In genomic region chr1:228884196-228884595, GRCh38 we compare ENCODE assay signal across 29 cellular contexts.
DNase-seq lines count a peak whose midpoint lies in the region; ATAC-seq, FAIRE-seq and TF ChIP-seq lines count a peak whose summit lies in the region.
"Had no signal": no experiment of that assay in that cellular context is flagged by ENCODE, and none has a peak within 500 bp of the region (broad histone marks: within the 10 kb centered on the region; RNA-seq: fewer than 3 reads in every experiment).

No MANE protein-coding gene starts in this region.

- peaks cover 14% of the 10 kb centered on the region for H3K9me3 Mint-ChIP-seq in neural crest cell
- H3K9me3 Mint-ChIP-seq in natural killer cell = no peaks in the 10 kb centered on the region

- H3K4me1 Mint-ChIP-seq in neural crest cell = peaks cover 33% of the 10 kb centered on the region
- no peaks in the 10 kb centered on the region for H3K4me1 Mint-ChIP-seq in natural killer cell

- H3K9me3 ChIP-seq in HEK293 (ENCODE audit: control insufficient read depth, insufficient read depth, low read depth, low read length) = no peaks in the 10 kb centered on the region
- H3K9me3 ChIP-seq in pancreas = no peaks in the 10 kb centered on the region
- H3K9me3 ChIP-seq: A549 had no signal

- POLR2A ChIA-PET in HEK293 (lab: Yijun Ruan, JAX) = no interaction called here

- H3K27ac ChIP-seq in HEK293 (ENCODE audit: extremely low read depth, low read depth, low read length) (no peak overlapping the region), pancreas (no peak overlapping the region)
- H3K27ac ChIP-seq: A549, HL-60 had no signal

- H3K4me3 Mint-ChIP-seq in neural crest cell (no peak overlapping the region), natural killer cell (no peak overlapping the region)
- H3K4me3 Mint-ChIP-seq: CD4-positive, alpha-beta memory T cell had no signal

- 94 to 99% methylated on average over 5 of the region's 5 CpGs for WGBS in pancreas, 2 donors

- DNase-seq in bronchial epithelial cell (ENCODE audit: low read depth) (no peak), neural crest cell (ENCODE audit: low read depth, low spot score) (no peak), ureter (ENCODE audit: low spot score) (peak; percentile 20), pancreas (no peak), NCI-H2196 treated with DMSO at 0.1 percent for 48 hours (lab: John Stamatoyannopoulos, UW; ENCODE audit: unreplicated experiment) (no peak), natural killer cell (no peak)
- DNase-seq: C1 segment of cervical spinal cord; CD4-positive, alpha-beta memory T cell; COR-L47; DMS79 treated with DMSO at 0.1 percent for 48 hours; HCEC 1CT; Kasumi-1; MV-4-11; NCI-H1105; NCI-H146; NCI-H1930; NCI-H2107; NCI-H446; NCI-H524 treated with DMSO at 0.1 percent for 48 hours; NCI-H82; NK-92 treated with Interleukin-12 subunit alpha and Interleukin-12 subunit beta, amount 100 ng/mL, for 24 hours; PC-3 had no signal

- intact Hi-C loops in pancreas (cut with DNase I) = no loop called here
- intact Hi-C loops in natural killer cell (cut with micrococcal nuclease) = no loop called here

- H3K4me1 ChIP-seq in HEK293 (ENCODE audit: control insufficient read depth, insufficient read depth, low read length) (no peaks in the 10 kb centered on the region), pancreas (no peaks in the 10 kb centered on the region)
- H3K4me1 ChIP-seq: A549 had no signal

- no peaks in the 10 kb centered on the region for H3K27me3 ChIP-seq in bronchial epithelial cell (ENCODE audit: control insufficient read depth, insufficient read depth, low read length)
- H3K27me3 ChIP-seq in pancreas = no peaks in the 10 kb centered on the region

- FAIRE-seq in bronchial epithelial cell (lab: Jason Lieb, UNC) (peak; percentile 94), pancreas (lab: Jason Lieb, UNC) (no peak)
- FAIRE-seq: A549, GM12892, GM19239, H1, K562 had no signal

- H3K27me3 Mint-ChIP-seq in neural crest cell (ENCODE audit: low read depth) (no peaks in the 10 kb centered on the region), natural killer cell (ENCODE audit: low read depth in 2 of 2) (peaks cover 0 to 4% of the 10 kb centered on the region in 2 donors)

- ATAC-seq in pancreas (no peak), natural killer cell (no peak)
- ATAC-seq: A549, K562, PC-3 had no signal

- H3K36me3 ChIP-seq in HEK293 (ENCODE audit: control insufficient read depth in 2 of 2, insufficient read depth in 1 of 2, low read length in 2 of 2) (no peaks in the 10 kb centered on the region), bronchial epithelial cell (ENCODE audit: control insufficient read depth, insufficient read depth, low read length) (no peaks in the 10 kb centered on the region), pancreas (no peaks in the 10 kb centered on the region)

- peaks cover 16% of the 10 kb centered on the region for H3K36me3 Mint-ChIP-seq in neural crest cell (ENCODE audit: low read depth)
- no peaks in the 10 kb centered on the region for H3K36me3 Mint-ChIP-seq in natural killer cell
- H3K36me3 Mint-ChIP-seq: CD4-positive, alpha-beta memory T cell had no signal

- CTCF ChIA-PET in HEK293 (lab: Yijun Ruan, JAX) = interaction anchor here (0.7 kb wide), 1 partner anchor 56 kb away, joined by 4 read pairs; no protein-coding TSS in a partner anchor

- no peak for TF ChIP-seq CTCF in HEK293 (tag by site-specific recombination; IDR thresholded peaks at IDR 0.05)
- TF ChIP-seq CTCF in bronchial epithelial cell (IDR thresholded peaks at IDR 0.05; ENCODE audit: insufficient read depth, low read length, severe bottlenecking) = no peak
- no peak for TF ChIP-seq CTCF in neural crest cell (conservative IDR thresholded peaks at IDR 0.05)
- no peak for TF ChIP-seq CTCF in pancreas (IDR thresholded peaks at IDR 0.05)
- TF ChIP-seq CTCF in natural killer cell (IDR thresholded peaks at IDR 0.05) = no peak

- H3K27ac Mint-ChIP-seq in neural crest cell (ENCODE audit: unreplicated experiment) (peak overlapping the region; percentile 19), natural killer cell (no peak overlapping the region)

- H3K4me3 ChIP-seq in HEK293 (ENCODE audit: low read depth, low read length) (no peak overlapping the region), bronchial epithelial cell (ENCODE audit: low read depth, low read length) (no peak overlapping the region), pancreas (no peak overlapping the region)
- H3K4me3 ChIP-seq: A549, K562 had no signal

TF ChIP-seq in HEK293, 187 proteins besides CTCF, POLR2A, EP300 and RAD21:
- TF ChIP-seq SETDB1 (IDR thresholded peaks at IDR 0.05; ENCODE audit: insufficient read length, low read length) (peak; percentile 79), ZNF580 (tag by site-specific recombination; IDR thresholded peaks at IDR 0.05) (no peak), ZNF600 (tag by site-specific recombination; IDR thresholded peaks at IDR 0.05) (no peak)
